23 cellular contexts compared by ENCODE assay signal in genomic region chr11:20008190-20008801, GRCh38.
A peak's percentile ranks its signal among the peaks of the same experiment; 100 is the strongest.
DNase-seq lines count a peak whose midpoint lies in the region; ATAC-seq and TF ChIP-seq lines count a peak whose summit lies in the region.
"Had no signal": no experiment of that assay in that cellular context is flagged by ENCODE, and none has a peak within 500 bp of the region (broad histone marks: within the 10 kb centered on the region; RNA-seq: fewer than 3 reads in every experiment).

No MANE protein-coding gene starts in this region.

- H3K27ac ChIP-seq in right atrium auricular region (peak overlapping the region in 1 of 2 donors; percentile 39), liver (ENCODE audit: low read depth in 1 of 2, low read length in 2 of 2) (peak overlapping the region; percentile 59 to 64), thyroid gland (peak overlapping the region; percentile 65 to 78 (median 67))
- H3K27ac ChIP-seq: prostate gland, skin epidermis, tibial nerve had no signal

- H3K27me3 ChIP-seq in right atrium auricular region (no peaks in the 10 kb centered on the region), liver (ENCODE audit: control insufficient read depth in 4 of 4, insufficient read depth in 4 of 4, low read length in 3 of 4) (no peaks in the 10 kb centered on the region), thyroid gland (no peaks in the 10 kb centered on the region)
- H3K27me3 ChIP-seq: dorsolateral prefrontal cortex, tibial nerve had no signal

- H3K9me3 ChIP-seq in right atrium auricular region (no peaks in the 10 kb centered on the region), liver (ENCODE audit: control insufficient read depth in 4 of 4, low read length in 3 of 4) (no peaks in the 10 kb centered on the region), thyroid gland (no peaks in the 10 kb centered on the region)
- H3K9me3 ChIP-seq: prostate gland, tibial nerve had no signal

- no peak for TF ChIP-seq POLR2A in thyroid gland (IDR thresholded peaks at IDR 0.05)

- WGBS in liver = 75% methylated on average over 6 of the region's 6 CpGs
- WGBS in thyroid gland, 2 donors = 65 to 71% methylated on average over 6 of the region's 6 CpGs

- DNase-seq in Right ventricle myocardium superior (no peak), right atrium auricular region (ENCODE audit: low spot score) (no peak), fibroblast of gingiva (ENCODE audit: low read depth) (peak; percentile 22), thyroid gland (peak; percentile 28 to 49), COLO668 (lab: John Stamatoyannopoulos, UW; ENCODE audit: unreplicated experiment) (no peak), AG08395 (ENCODE audit: low spot score) (no peak), SKM-1 treated with dmso at 0.1 percent for 144 hours (lab: John Stamatoyannopoulos, UW; ENCODE audit: unreplicated experiment) (no peak)
- DNase-seq: activated CD4-positive, alpha-beta T cell treated with anti-CD3 and anti-CD28 coated beads for 4 hours; activated effector memory CD4-positive, alpha-beta T cell treated with Interleukin-2 at 50 U/mL for 16 hours; activated T-cell treated with anti-CD3 and anti-CD28 coated beads for 4 hours; CD8-positive, alpha-beta memory T cell; dorsolateral prefrontal cortex; GOT3; NCI-H1105; NCI-H187 treated with DMSO at 0.1 percent for 48 hours; NCI-H2227 treated with DMSO at 0.1 percent for 48 hours; NCI-H526 treated with DMSO at 0.1 percent for 48 hours; stimulated activated naive CD8-positive, alpha-beta T cell treated with anti-CD3 and anti-CD28 coated beads, Interleukin-15, amount 100 ng/mL, for 72 hours; T-helper 17 cell had no signal

- H3K4me1 ChIP-seq in right atrium auricular region (peaks cover 0 to 26% of the 10 kb centered on the region in 2 donors), liver (ENCODE audit: control insufficient read depth in 4 of 4, insufficient read depth in 4 of 4, low read length in 3 of 4) (peaks cover 10 to 46% (median 20%) of the 10 kb centered on the region in 4 donors), thyroid gland (peaks cover 15 to 37% of the 10 kb centered on the region in 2 donors)
- H3K4me1 ChIP-seq: prostate gland had no signal

- intact Hi-C loops in Right ventricle myocardium superior (cut with DNase I) (no loop called here), thyroid gland (cut with DNase I) (no loop called here)

- H3K4me3 ChIP-seq in right atrium auricular region = no peak overlapping the region
- H3K4me3 ChIP-seq in liver (ENCODE audit: low read depth in 1 of 3, low read length in 3 of 3) = no peak overlapping the region
- H3K4me3 ChIP-seq in thyroid gland (replicated peaks in 1 of 3) = no peak overlapping the region
- H3K4me3 ChIP-seq: dorsolateral prefrontal cortex, prostate gland, skin epidermis, tibial nerve had no signal

- TF ChIP-seq CTCF in right atrium auricular region (IDR thresholded peaks at IDR 0.05) (no peak), liver (IDR thresholded peaks at IDR 0.05; ENCODE audit: low read depth, low read length, missing input control) (no peak), thyroid gland (IDR thresholded peaks at IDR 0.05) (no peak)

- no peak overlapping the region for H3K9ac ChIP-seq in liver (ENCODE audit: low read depth in 1 of 2, low read length in 2 of 2)

- no peak for TF ChIP-seq RAD21 in liver (IDR thresholded peaks at IDR 0.05)

- peak; percentile 15 for ATAC-seq in Right ventricle myocardium superior (ENCODE audit: poor library complexity)
- ATAC-seq: stimulated activated naive CD8-positive, alpha-beta T cell treated with anti-CD3 and anti-CD28 coated beads, Interleukin-15, amount 100 ng/mL, for 72 hours; T-helper 17 cell had no signal

- H3K36me3 ChIP-seq in right atrium auricular region (peaks cover 3% of the 10 kb centered on the region), liver (ENCODE audit: control insufficient read depth in 4 of 4, insufficient read depth in 3 of 4, low read depth in 1 of 4, low read length in 3 of 4) (no peaks in the 10 kb centered on the region), thyroid gland (no peaks in the 10 kb centered on the region)
- H3K36me3 ChIP-seq: prostate gland had no signal

TF ChIP-seq in liver, 16 proteins besides CTCF, POLR2A, EP300 and RAD21:
- TF ChIP-seq TAF1 (conservative IDR thresholded peaks at IDR 0.05) (no peak), HNF4G (IDR thresholded peaks at IDR 0.05) (no peak), MAX (IDR thresholded peaks at IDR 0.05) (no peak), ZBTB33 (IDR thresholded peaks at IDR 0.05) (no peak), NR2F2 (IDR thresholded peaks at IDR 0.05) (no peak), YY1 (IDR thresholded peaks at IDR 0.05) (no peak), ATF3 (IDR thresholded peaks at IDR 0.05) (no peak), JUND (IDR thresholded peaks at IDR 0.05) (no peak), EGR1 (IDR thresholded peaks at IDR 0.05; ENCODE audit: low read depth in 2 of 2) (no peak), SP1 (IDR thresholded peaks at IDR 0.05) (no peak), RXRA (IDR thresholded peaks at IDR 0.05) (no peak), REST (IDR thresholded peaks at IDR 0.05) (no peak), FOXA1 (IDR thresholded peaks at IDR 0.05) (no peak), GABPA (IDR thresholded peaks at IDR 0.05 in 1 of 2, conservative IDR thresholded peaks at IDR 0.05 in 1 of 2) (no peak), HNF4A (conservative IDR thresholded peaks at IDR 0.05) (no peak), FOXA2 (IDR thresholded peaks at IDR 0.05) (no peak)

Comparison
In these comparisons a context has a peak if more than half of its experiments do, and no peak if none do; other contexts are left out.
1. DNase-seq: peak in fibroblast of gingiva (single experiment) and thyroid gland (2 of 2); none in Right ventricle myocardium superior (single experiment), right atrium auricular region (single experiment), COLO668 (single experiment), AG08395 (single experiment) and SKM-1 treated with dmso at 0.1 percent for 144 hours (single experiment).